ENCODE assay signal across 8 cellular contexts in genomic region chr1:154557248-154557938, GRCh38. TPM values are rescaled to one million over a fixed set of nuclear protein-coding genes. Genes with fewer than 3 reads are reported as not detected.
DNase-seq lines count a peak whose midpoint lies in the region; ATAC-seq and TF ChIP-seq lines count a peak whose summit lies in the region.

No MANE protein-coding gene starts in this region.

- intact Hi-C loops in CD8-positive, alpha-beta T cell (cut with DNase I, micrococcal nuclease): loop anchor here (5.0 to 10.0 kb wide), 4 partner anchors 373 to 617 kb away; partner anchors contain the start of genes KRTCAP2 (in 1 of the 2), TRIM46 (in 1 of the 2) and ZBTB7B (in 1 of the 2)

- no peaks in the 10 kb centered on the region for H3K9me3 ChIP-seq in CD8-positive, alpha-beta T cell (ENCODE audit: low read length)
- H3K9me3 ChIP-seq in OCI-LY3 (ENCODE audit: insufficient read depth, low read length) (no peaks in the 10 kb centered on the region), endocrine pancreas (ENCODE audit: control insufficient read depth, low read length) (no peaks in the 10 kb centered on the region), neutrophil (no peaks in the 10 kb centered on the region)

- H3K27me3 Mint-ChIP-seq in CD8-positive, alpha-beta T cell (ENCODE audit: low read depth): no peaks in the 10 kb centered on the region

- peak overlapping the region; percentile 90 for H3K4me3 Mint-ChIP-seq in CD8-positive, alpha-beta T cell

- peaks cover 29% of the 10 kb centered on the region for H3K36me3 ChIP-seq in CD8-positive, alpha-beta T cell (ENCODE audit: insufficient read depth, low read length)
- peaks cover 42% of the 10 kb centered on the region for H3K36me3 ChIP-seq in OCI-LY3 (replicated peaks; ENCODE audit: low read depth, low read length)
- peaks cover 3% of the 10 kb centered on the region for H3K36me3 ChIP-seq in endocrine pancreas (ENCODE audit: control insufficient read depth, insufficient read depth, low read length)
- peaks cover 38% of the 10 kb centered on the region for H3K36me3 ChIP-seq in neutrophil

- H3K4me1 ChIP-seq in CD8-positive, alpha-beta T cell (ENCODE audit: insufficient read depth, low read length): peaks cover 20% of the 10 kb centered on the region
- peaks cover 18% of the 10 kb centered on the region for H3K4me1 ChIP-seq in OCI-LY3 (ENCODE audit: low read length)
- peaks cover 5% of the 10 kb centered on the region for H3K4me1 ChIP-seq in endocrine pancreas (ENCODE audit: control insufficient read depth, insufficient read depth, low read length)
- peaks cover 30 to 31% of the 10 kb centered on the region in 2 experiments for H3K4me1 ChIP-seq in neutrophil (ENCODE audit: control insufficient read depth in 1 of 2, insufficient read depth in 1 of 2, low read depth in 1 of 2, low read length in 1 of 2)

- H3K4me1 Mint-ChIP-seq in CD8-positive, alpha-beta T cell (ENCODE audit: low read depth): peaks cover 35% of the 10 kb centered on the region

- peak overlapping the region; percentile 94 for H3K4me2 ChIP-seq in OCI-LY3 (ENCODE audit: low read length)

- H3K27me3 ChIP-seq in CD8-positive, alpha-beta T cell (ENCODE audit: insufficient read depth, low read length): no peaks in the 10 kb centered on the region
- H3K27me3 ChIP-seq in OCI-LY3 (ENCODE audit: low read depth, low read length) (no peaks in the 10 kb centered on the region), endocrine pancreas (ENCODE audit: control insufficient read depth, insufficient read depth, low read length) (no peaks in the 10 kb centered on the region), neutrophil (no peaks in the 10 kb centered on the region)

- POLR2A ChIA-PET in CD8-positive, alpha-beta T cell (lab: Charles Lee): interaction anchor here (1.3 kb wide), 1 partner anchor 379 kb away, joined by 3 read pairs; the partner anchor contains the start of gene PMVK

- H3K9ac ChIP-seq in OCI-LY3 (ENCODE audit: low read length) (peak overlapping the region; percentile 98), endocrine pancreas (ENCODE audit: control insufficient read depth, insufficient read depth, low read length) (peak overlapping the region; percentile 76)

- H3K27ac Mint-ChIP-seq in CD8-positive, alpha-beta T cell: peak overlapping the region; percentile 89

- no peaks in the 10 kb centered on the region for H3K9me3 Mint-ChIP-seq in CD8-positive, alpha-beta T cell

- H4K20me1 ChIP-seq in OCI-LY3 (ENCODE audit: insufficient read depth, low read length): peaks cover 17% of the 10 kb centered on the region

- H3K4me3 ChIP-seq in CD8-positive, alpha-beta T cell (ENCODE audit: low read depth, low read length): peak overlapping the region; percentile 70
- H3K4me3 ChIP-seq in OCI-LY3 (ENCODE audit: low read length) (peak overlapping the region; percentile 87), endocrine pancreas (ENCODE audit: control insufficient read depth, insufficient read depth, low read length) (peak overlapping the region; percentile 76), neutrophil (ENCODE audit: low read depth in 1 of 2, low read length in 1 of 2) (peak overlapping the region; percentile 87 to 93)

- no peak for TF ChIP-seq CTCF in CD8-positive, alpha-beta T cell (IDR thresholded peaks at IDR 0.05)
- TF ChIP-seq CTCF in OCI-LY3 (IDR thresholded peaks at IDR 0.05; ENCODE audit: low read depth, low read length) (no peak), neutrophil (IDR thresholded peaks at IDR 0.05) (no peak)

- CTCF ChIA-PET in CD8-positive, alpha-beta T cell (lab: Charles Lee): interaction anchor here (0.5 kb wide), 1 partner anchor 237 kb away, joined by 4 read pairs; no protein-coding TSS in a partner anchor

- no peak for ATAC-seq in CD8-positive, alpha-beta T cell
- ATAC-seq in GM21447 (IDR thresholded peaks at IDR 0.05; ENCODE audit: unreplicated experiment) (no peak), HG03442 (IDR thresholded peaks at IDR 0.05; ENCODE audit: unreplicated experiment) (no peak), HG02571 (IDR thresholded peaks at IDR 0.05; ENCODE audit: unreplicated experiment) (no peak)

- no peak for DNase-seq in CD8-positive, alpha-beta T cell
- no peak for DNase-seq in stimulated activated CD4-positive, alpha-beta T cell treated with anti-CD3 and anti-CD28 coated beads, Interleukin-15, amount 100 ng/mL, for 24 hours

- peaks cover 41% of the 10 kb centered on the region for H3K79me2 ChIP-seq in OCI-LY3 (ENCODE audit: low read length)

- no peak overlapping the region for H2AFZ ChIP-seq in OCI-LY3 (ENCODE audit: low read depth, low read length)

- peak overlapping the region; percentile 63 for H3K27ac ChIP-seq in CD8-positive, alpha-beta T cell (ENCODE audit: low read depth, low read length)
- peak overlapping the region; percentile 46 for H3K27ac ChIP-seq in OCI-LY3 (ENCODE audit: low read length)
- peak overlapping the region; percentile 97 for H3K27ac ChIP-seq in neutrophil

- H3K36me3 Mint-ChIP-seq in CD8-positive, alpha-beta T cell: peaks cover 47% of the 10 kb centered on the region

RNA-seq across cellular contexts. Expression of gene UBE2Q1, which starts 1.1 kb away (rescaled TPM):
- total RNA-seq in CD8-positive, alpha-beta T cell: 10 to 100 TPM; 77.5 to 77.7 TPM

RNA-seq across cellular contexts. Expression of gene CHRNB2, which starts 10.2 kb away (rescaled TPM):
- total RNA-seq in CD8-positive, alpha-beta T cell: not detected

RNA-seq across cellular contexts. Expression of gene ADAR, which starts 50.6 kb away (rescaled TPM):
- total RNA-seq in CD8-positive, alpha-beta T cell: 100 to 1,000 TPM; 221 to 238 TPM

RNA-seq across cellular contexts. Expression of gene SHE, which starts 55.2 kb away (rescaled TPM):
- total RNA-seq in CD8-positive, alpha-beta T cell: not detected

RNA-seq across cellular contexts. Expression of gene TDRD10, which starts 55.4 kb away (rescaled TPM):
- not detected for total RNA-seq in CD8-positive, alpha-beta T cell

Comparison
In these comparisons a context has a peak if more than half of its experiments do, and no peak if none do; other contexts are left out.
1. H3K27ac ChIP-seq: peak in every context shown above with its lines; median percentile 97 in neutrophil; 63 in CD8-positive, alpha-beta T cell; 46 in OCI-LY3.